ENCODE assay signal across 16 cellular contexts in the genomic region with DNA sequence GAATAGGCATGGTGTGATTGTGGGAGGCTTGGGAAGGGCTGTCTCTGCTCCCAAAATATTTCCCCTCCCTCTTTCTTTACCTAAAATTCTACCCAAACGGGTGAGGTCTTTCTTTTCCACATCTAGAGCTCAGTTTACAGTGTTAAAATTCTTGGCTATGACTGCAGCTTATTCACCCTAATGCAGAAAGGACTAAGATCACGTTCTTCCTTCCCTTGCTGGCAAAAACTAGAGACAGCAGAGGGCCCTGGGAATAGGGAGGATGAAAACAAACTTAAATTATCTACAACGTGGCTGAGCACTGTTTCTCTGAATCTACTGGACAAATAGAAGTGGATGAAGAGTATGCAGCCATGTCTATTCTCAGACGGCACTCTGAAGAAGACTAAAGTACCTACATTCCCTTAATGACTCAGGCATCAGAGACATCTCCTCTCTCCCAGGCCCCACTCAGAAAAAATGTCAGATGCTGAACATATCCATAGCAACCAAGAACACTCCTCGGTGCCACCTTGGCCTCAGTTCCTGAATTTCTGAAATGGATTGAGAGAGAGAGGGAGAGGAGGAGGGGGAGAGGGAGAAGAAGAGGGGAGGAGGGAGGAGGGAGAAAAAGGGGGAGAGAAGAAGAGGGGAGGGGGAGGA. TPM values are rescaled to one million over a fixed set of nuclear protein-coding genes. Genes with fewer than 3 reads are reported as not detected.
DNase-seq lines count a peak whose midpoint lies in the region; ATAC-seq and TF ChIP-seq lines count a peak whose summit lies in the region.
"Had no signal": no experiment of that assay in that cellular context is flagged by ENCODE, and none has a peak within 500 bp of the region (broad histone marks: within the 10 kb centered on the region; RNA-seq: fewer than 3 reads in every experiment).

No MANE protein-coding gene starts in this region.

- no peak overlapping the region for H3K4me3 ChIP-seq in rectal smooth muscle tissue (ENCODE audit: low read length)
- H3K4me3 ChIP-seq: esophagus squamous epithelium had no signal

- no peaks in the 10 kb centered on the region for H3K4me1 ChIP-seq in rectal smooth muscle tissue (ENCODE audit: control insufficient read depth, insufficient read depth, low read length)

- no peak overlapping the region for H3K27ac Mint-ChIP-seq in CD4-positive, alpha-beta T cell
- H3K27ac Mint-ChIP-seq in CD14-positive monocyte, result no peak overlapping the region
- H3K27ac Mint-ChIP-seq: activated T-helper 17 cell treated with anti-CD3 and anti-CD28 coated beads, Interleukin-2, amount 50 U/mL, for 72 hours; CD4-positive, CD25-positive, alpha-beta regulatory T cell had no signal

- intact Hi-C loops in head of caudate nucleus (cut with DNase I), result no loop called here
- intact Hi-C loops in CD4-positive, alpha-beta T cell (cut with DNase I, micrococcal nuclease), result no loop called here
- intact Hi-C loops in CD14-positive monocyte (cut with micrococcal nuclease), result loop anchor here in 1 of 2 donors (2.0 kb wide), 1 partner anchor 52 kb away; no protein-coding TSS in a partner anchor

- H3K9me3 Mint-ChIP-seq in CD4-positive, alpha-beta T cell, result no peaks in the 10 kb centered on the region
- H3K9me3 Mint-ChIP-seq in CD14-positive monocyte, result no peaks in the 10 kb centered on the region
- H3K9me3 Mint-ChIP-seq: activated T-helper 17 cell treated with anti-CD3 and anti-CD28 coated beads, Interleukin-2, amount 50 U/mL, for 72 hours; CD4-positive, CD25-positive, alpha-beta regulatory T cell; central memory CD8-positive, alpha-beta T cell had no signal

- no peak overlapping the region for H3K4me3 Mint-ChIP-seq in CD4-positive, alpha-beta T cell
- H3K4me3 Mint-ChIP-seq in CD14-positive monocyte, result no peak overlapping the region
- H3K4me3 Mint-ChIP-seq: activated T-helper 17 cell treated with anti-CD3 and anti-CD28 coated beads, Interleukin-2, amount 50 U/mL, for 72 hours; central memory CD8-positive, alpha-beta T cell had no signal

- CTCF ChIA-PET in CD4-positive, alpha-beta T cell (lab: Charles Lee), result no interaction called here

- no peaks in the 10 kb centered on the region for H3K4me1 Mint-ChIP-seq in CD4-positive, alpha-beta T cell (ENCODE audit: low read depth)
- H3K4me1 Mint-ChIP-seq in CD14-positive monocyte, result no peaks in the 10 kb centered on the region
- H3K4me1 Mint-ChIP-seq: activated T-helper 17 cell treated with anti-CD3 and anti-CD28 coated beads, Interleukin-2, amount 50 U/mL, for 72 hours; CD4-positive, CD25-positive, alpha-beta regulatory T cell; central memory CD8-positive, alpha-beta T cell had no signal

- H3K27me3 Mint-ChIP-seq in CD4-positive, alpha-beta T cell, result no peaks in the 10 kb centered on the region
- H3K27me3 Mint-ChIP-seq in CD14-positive monocyte (ENCODE audit: low read depth in 3 of 3), result peaks cover 0 to 3% (median 3%) of the 10 kb centered on the region in 3 donors

- no peaks in the 10 kb centered on the region for H3K9me3 ChIP-seq in CD4-positive, alpha-beta T cell (ENCODE audit: control insufficient read depth, low read length)
- H3K9me3 ChIP-seq: esophagus squamous epithelium had no signal

- POLR2A ChIA-PET in CD4-positive, alpha-beta T cell (lab: Charles Lee), result no interaction called here

- TF ChIP-seq CTCF in CD4-positive, alpha-beta T cell (IDR thresholded peaks at IDR 0.05), result no peak
- no peak for TF ChIP-seq CTCF in CD14-positive monocyte (IDR thresholded peaks at IDR 0.05)

- no peaks in the 10 kb centered on the region for H3K36me3 Mint-ChIP-seq in CD4-positive, alpha-beta T cell (ENCODE audit: low read depth)
- no peaks in the 10 kb centered on the region for H3K36me3 Mint-ChIP-seq in CD14-positive monocyte
- H3K36me3 Mint-ChIP-seq: CD4-positive, CD25-positive, alpha-beta regulatory T cell had no signal

- ATAC-seq in SK-N-SH treated with all-trans-retinoic acid at 6 μM for 48 hours, result peak; percentile 73
- ATAC-seq in CD4-positive, alpha-beta T cell (ENCODE audit: poor library complexity), result no peak
- ATAC-seq: activated T-helper 17 cell treated with anti-CD3 and anti-CD28 coated beads, Interleukin-2, amount 50 U/mL, for 72 hours had no signal

- no peak overlapping the region for H3K9ac ChIP-seq in rectal smooth muscle tissue (ENCODE audit: low read length)

- H3K27me3 ChIP-seq in rectal smooth muscle tissue (ENCODE audit: control insufficient read depth, insufficient read depth, low read length), result no peaks in the 10 kb centered on the region
- H3K27me3 ChIP-seq in CD4-positive, alpha-beta T cell (ENCODE audit: control insufficient read depth, insufficient read depth, low read length), result no peaks in the 10 kb centered on the region
- H3K27me3 ChIP-seq: esophagus squamous epithelium had no signal

- H3K27ac ChIP-seq in rectal smooth muscle tissue (ENCODE audit: low read depth, low read length), result peak overlapping the region; percentile 30
- H3K27ac ChIP-seq in CD4-positive, alpha-beta T cell (ENCODE audit: low read depth, low read length), result no peak overlapping the region

- no peaks in the 10 kb centered on the region for H3K36me3 ChIP-seq in rectal smooth muscle tissue (ENCODE audit: control insufficient read depth, insufficient read depth, low read length)
- H3K36me3 ChIP-seq: esophagus squamous epithelium had no signal

- DNase-seq in GM03348 (ENCODE audit: low spot score) (peak; percentile 45), head of caudate nucleus (peak in 23 of 42 donors; percentile 8 to 72 (median 30)), NCI-H128 (lab: John Stamatoyannopoulos, UW; ENCODE audit: unreplicated experiment) (no peak), CD14-positive monocyte (ENCODE audit: low spot score) (no peak), NCI-H748 (lab: John Stamatoyannopoulos, UW; ENCODE audit: unreplicated experiment) (no peak)
- DNase-seq in CD4-positive, alpha-beta T cell, result no peak
- DNase-seq: CD4-positive, CD25-positive, alpha-beta regulatory T cell; esophagus squamous epithelium; stimulated activated CD4-positive, alpha-beta T cell treated with anti-CD3 and anti-CD28 coated beads, Interleukin-4, amount 100 ng/mL, for 1 hour; stimulated activated naive CD4-positive, alpha-beta T cell treated with Interleukin-2 at 50 U/mL for 16 hours had no signal

TF ChIP-seq in SK-N-SH treated with all-trans-retinoic acid at 6 μM for 48 hours, 23 proteins besides CTCF, POLR2A, EP300 and RAD21 (continues in another document):
- no peak for TF ChIP-seq ZNF70 (CRISPR knock-in tag; IDR thresholded peaks at IDR 0.05)
- TF ChIP-seq OSR1 (CRISPR knock-in tag; IDR thresholded peaks at IDR 0.05), result no peak
- TF ChIP-seq CREB5 (CRISPR knock-in tag; IDR thresholded peaks at IDR 0.05; ENCODE audit: low read depth), result no peak
- TF ChIP-seq ZNF8 (CRISPR knock-in tag; IDR thresholded peaks at IDR 0.05), result no peak
- no peak for TF ChIP-seq ESRRG (CRISPR knock-in tag; IDR thresholded peaks at IDR 0.05)
- TF ChIP-seq SNAI2 (CRISPR knock-in tag; IDR thresholded peaks at IDR 0.05), result no peak
- TF ChIP-seq BACH2 (CRISPR knock-in tag; IDR thresholded peaks at IDR 0.05; ENCODE audit: borderline replicate concordance), result no peak
- TF ChIP-seq TSHZ2 (CRISPR knock-in tag; IDR thresholded peaks at IDR 0.05), result no peak
- no peak for TF ChIP-seq GLIS3 (CRISPR knock-in tag; IDR thresholded peaks at IDR 0.05)
- no peak for TF ChIP-seq ISL1 (CRISPR knock-in tag; IDR thresholded peaks at IDR 0.05)
- TF ChIP-seq ZFP3 (CRISPR knock-in tag; IDR thresholded peaks at IDR 0.05), result no peak

RNA-seq across cellular contexts. Expression of gene OVAAL, which starts 16.1 kb away (rescaled TPM):
- not detected for total RNA-seq in CD4-positive, alpha-beta T cell
- polyA plus RNA-seq in CD14-positive monocyte, result not detected
- total RNA-seq: activated T-helper 17 cell treated with anti-CD3 and anti-CD28 coated beads, Interleukin-2, amount 50 U/mL, for 72 hours; CD4-positive, CD25-positive, alpha-beta regulatory T cell; esophagus squamous epithelium; kidney epithelial cell; T-helper 1 cell treated with Interleukin-12 subunit alpha and Interleukin-12 subunit beta and Interleukin-4 antibody, amounts not matched to agents 30 ng/mL and 1 ng/mL, for 36 hours had no signal
- polyA plus RNA-seq: CD4-positive, CD25-positive, alpha-beta regulatory T cell had no signal

RNA-seq across cellular contexts. Expression of gene ACBD6, which starts 40.3 kb away (rescaled TPM):
- 10 to 100 TPM; 28.2 to 28.8 TPM for total RNA-seq in CD4-positive, alpha-beta T cell
- polyA plus RNA-seq in CD14-positive monocyte, result 10 to 100 TPM; 19.3 to 19.7 TPM

Comparison
In these comparisons a context has a peak if more than half of its experiments do, and no peak if none do; other contexts are left out.
1. DNase-seq: peak in GM03348 (single experiment) and head of caudate nucleus (23 of 42); none in NCI-H128 (single experiment), CD4-positive, alpha-beta T cell (0 of 10), CD14-positive monocyte (single experiment) and NCI-H748 (single experiment).